18 cellular contexts compared by ENCODE assay signal in genomic region chr22:31839986-31840385, GRCh38.
DNase-seq lines count a peak whose midpoint lies in the region; ATAC-seq and TF ChIP-seq lines count a peak whose summit lies in the region.
"Had no signal": no experiment of that assay in that cellular context is flagged by ENCODE, and none has a peak within 500 bp of the region (broad histone marks: within the 10 kb centered on the region; RNA-seq: fewer than 3 reads in every experiment).

No MANE protein-coding gene starts in this region.

- no peak for TF ChIP-seq CTCF in dorsolateral prefrontal cortex (IDR thresholded peaks at IDR 0.05 in 54 of 56, conservative IDR thresholded peaks at IDR 0.05 in 2 of 56; ENCODE audit: low read depth in 1 of 56, partially characterized antibody in 56 of 56)

- DNase-seq in SK-N-DZ (ENCODE audit: low spot score) (peak; percentile 85), dorsolateral prefrontal cortex (no peak), superior temporal gyrus (ENCODE audit: extremely low spot score) (no peak), EL (no peak)
- no peak for DNase-seq in stimulated activated effector memory CD8-positive, alpha-beta T cell treated with anti-CD3 and anti-CD28 coated beads, Interleukin-12 subunit alpha, Interleukin-12 subunit beta, amount 100 ng/mL, for 72 hours (ENCODE audit: low spot score in 2 of 2)
- DNase-seq: AML-193; Calu3; CD8-positive, alpha-beta T cell; DMS79 treated with DMSO at 0.1 percent for 48 hours; GOT3; H7 had no signal

- H3K4me3 ChIP-seq in BLaER1 (no peak overlapping the region), dorsolateral prefrontal cortex (no peak overlapping the region)
- H3K4me3 ChIP-seq: A549, GM12878 had no signal

- peaks cover 78% of the 10 kb centered on the region for H3K36me3 Mint-ChIP-seq in stimulated activated effector memory CD8-positive, alpha-beta T cell treated with anti-CD3 and anti-CD28 coated beads, Interleukin-12 subunit alpha, Interleukin-12 subunit beta, amount 100 ng/mL, for 72 hours

- H3K27ac ChIP-seq in BLaER1: no peak overlapping the region
- H3K27ac ChIP-seq in dorsolateral prefrontal cortex: peak overlapping the region in 35 of 59 donors; percentile 6 to 84 (median 65)
- H3K27ac ChIP-seq: 22Rv1, A549 had no signal

- intact Hi-C loops in dorsolateral prefrontal cortex (cut with DNase I): loop anchor here in 1 of 2 donors (10.0 kb wide), 1 partner anchor 105 kb away; the partner anchor contains the start of gene YWHAH

- no peak overlapping the region for H3K9ac ChIP-seq in BLaER1

- H3K4me2 ChIP-seq in BLaER1: 0 out of 2 replicates have a peak overlapping the region, but pooled peaks have one; percentile 61
- H3K4me2 ChIP-seq: A549 had no signal

- peaks cover 19% of the 10 kb centered on the region for H3K4me1 ChIP-seq in BLaER1
- H3K4me1 ChIP-seq: A549 had no signal

- H3K4me3 Mint-ChIP-seq in stimulated activated effector memory CD8-positive, alpha-beta T cell treated with anti-CD3 and anti-CD28 coated beads, Interleukin-12 subunit alpha, Interleukin-12 subunit beta, amount 100 ng/mL, for 72 hours: no peak overlapping the region
- H3K4me3 Mint-ChIP-seq: CD8-positive, alpha-beta T cell had no signal

- no peaks in the 10 kb centered on the region for H4K20me1 ChIP-seq in BLaER1

- H3K9me3 Mint-ChIP-seq in stimulated activated effector memory CD8-positive, alpha-beta T cell treated with anti-CD3 and anti-CD28 coated beads, Interleukin-12 subunit alpha, Interleukin-12 subunit beta, amount 100 ng/mL, for 72 hours: no peaks in the 10 kb centered on the region
- H3K9me3 Mint-ChIP-seq: CD8-positive, alpha-beta T cell had no signal

- H3K27me3 ChIP-seq in BLaER1 (no peaks in the 10 kb centered on the region), dorsolateral prefrontal cortex (no peaks in the 10 kb centered on the region)

- no peaks in the 10 kb centered on the region for H3K4me1 Mint-ChIP-seq in stimulated activated effector memory CD8-positive, alpha-beta T cell treated with anti-CD3 and anti-CD28 coated beads, Interleukin-12 subunit alpha, Interleukin-12 subunit beta, amount 100 ng/mL, for 72 hours

- H3K36me3 ChIP-seq in BLaER1: peaks cover 99% of the 10 kb centered on the region

- no peaks in the 10 kb centered on the region for H3K9me3 ChIP-seq in BLaER1
- H3K9me3 ChIP-seq: A549 had no signal

- peak overlapping the region; percentile 69 for H3K27ac Mint-ChIP-seq in stimulated activated effector memory CD8-positive, alpha-beta T cell treated with anti-CD3 and anti-CD28 coated beads, Interleukin-12 subunit alpha, Interleukin-12 subunit beta, amount 100 ng/mL, for 72 hours
- H3K27ac Mint-ChIP-seq: CD8-positive, alpha-beta T cell had no signal

- ATAC-seq in stimulated activated effector memory CD8-positive, alpha-beta T cell treated with anti-CD3 and anti-CD28 coated beads, Interleukin-12 subunit alpha, Interleukin-12 subunit beta, amount 100 ng/mL, for 72 hours: no peak
- no peak for ATAC-seq in HG02973 (IDR thresholded peaks at IDR 0.05; ENCODE audit: unreplicated experiment)
- ATAC-seq in HG02938 (IDR thresholded peaks at IDR 0.05; ENCODE audit: unreplicated experiment): no peak
- ATAC-seq: A549; CD8-positive, alpha-beta T cell; GM12878; HCT116 had no signal
